ENCODE assay signal across 8 cellular contexts in the genomic region with DNA sequence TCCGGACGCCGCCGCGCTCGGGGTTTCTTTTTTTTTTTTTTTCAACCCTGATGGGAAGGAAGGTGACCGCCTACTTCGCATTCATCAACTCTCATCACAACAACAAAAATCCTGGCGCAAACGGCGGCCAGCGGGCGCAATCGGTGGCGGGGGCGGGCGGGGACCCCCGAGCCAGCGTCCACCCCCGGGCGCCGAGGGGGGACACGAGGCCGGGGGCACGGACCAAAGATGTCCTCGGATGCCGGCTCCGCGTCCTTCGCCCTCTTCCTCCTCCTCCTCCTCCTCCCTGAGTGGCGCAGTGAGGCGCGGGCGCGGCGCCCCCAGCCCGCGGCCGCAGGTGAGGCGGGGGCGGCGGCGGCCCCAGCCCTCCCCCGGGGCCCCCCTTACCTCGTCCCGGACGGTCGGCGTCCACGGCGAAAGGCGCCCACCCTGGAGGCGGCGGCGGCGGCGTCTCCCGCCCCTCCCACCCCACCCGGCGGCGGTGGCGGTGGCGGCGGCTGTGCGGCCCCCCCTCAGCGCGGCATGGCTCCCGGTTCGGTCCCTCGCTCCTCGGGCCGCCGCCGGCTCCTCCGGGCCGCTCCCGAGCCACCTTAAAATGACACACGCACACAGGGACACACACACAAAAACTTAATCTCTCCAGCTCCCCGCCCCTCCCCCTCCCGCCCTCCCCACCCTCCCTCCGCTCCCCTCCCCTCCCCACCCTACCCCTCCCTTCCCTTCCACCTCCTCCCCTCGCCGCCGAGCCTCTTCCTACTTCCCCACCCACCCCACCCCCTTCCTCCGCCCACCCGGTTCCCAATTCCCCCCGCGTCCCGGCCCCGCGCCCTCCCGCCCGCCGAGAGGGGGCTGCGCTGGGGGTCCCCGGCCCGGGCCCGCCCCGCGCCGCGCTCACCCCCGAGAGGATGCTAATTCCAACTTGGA. TPM values are rescaled to one million over a fixed set of nuclear protein-coding genes. Genes with fewer than 3 reads are reported as not detected.
DNase-seq lines count a peak whose midpoint lies in the region; ATAC-seq and TF ChIP-seq lines count a peak whose summit lies in the region.

CTBP2 (minus strand) TSS at position 632 of the 924 bp plus-strand sequence.

- no peaks in the 10 kb centered on the region for H3K4me1 Mint-ChIP-seq in activated T-helper 17 cell treated with anti-CD3 and anti-CD28 coated beads, Interleukin-2, amount 50 U/mL, for 72 hours
- peaks cover 44% of the 10 kb centered on the region for H3K4me1 Mint-ChIP-seq in neural crest cell

- H3K9me3 Mint-ChIP-seq in activated T-helper 17 cell treated with anti-CD3 and anti-CD28 coated beads, Interleukin-2, amount 50 U/mL, for 72 hours, result no peaks in the 10 kb centered on the region
- no peaks in the 10 kb centered on the region for H3K9me3 Mint-ChIP-seq in neural crest cell

- peaks cover 41% of the 10 kb centered on the region for H3K27me3 Mint-ChIP-seq in activated T-helper 17 cell treated with anti-CD3 and anti-CD28 coated beads, Interleukin-2, amount 50 U/mL, for 72 hours
- H3K27me3 Mint-ChIP-seq in neural crest cell (ENCODE audit: low read depth), result peaks cover 2% of the 10 kb centered on the region

- peaks cover 5% of the 10 kb centered on the region for H3K36me3 Mint-ChIP-seq in activated T-helper 17 cell treated with anti-CD3 and anti-CD28 coated beads, Interleukin-2, amount 50 U/mL, for 72 hours (ENCODE audit: low read depth)
- H3K36me3 Mint-ChIP-seq in neural crest cell (ENCODE audit: low read depth), result peaks cover 2% of the 10 kb centered on the region

- peak within 1 kb of the TSS; percentile 68 for H3K4me3 ChIP-seq in LNCaP clone FGC (ENCODE audit: low read depth, low read length)

- DNase-seq in Daoy (ENCODE audit: low read depth) (peak; percentile 56), LNCaP clone FGC (ENCODE audit: low read depth) (no peak), glomerular visceral epithelial cell (ENCODE audit: extremely low spot score) (peak; percentile 65), neural crest cell (ENCODE audit: low read depth, low spot score) (peak; percentile 52), superior temporal gyrus (ENCODE audit: extremely low spot score) (no peak)

- H3K4me3 Mint-ChIP-seq in activated T-helper 17 cell treated with anti-CD3 and anti-CD28 coated beads, Interleukin-2, amount 50 U/mL, for 72 hours, result peak within 1 kb of the TSS; percentile 19
- peak within 1 kb of the TSS; percentile 96 for H3K4me3 Mint-ChIP-seq in neural crest cell

- TF ChIP-seq CTCF in LNCaP clone FGC (IDR thresholded peaks at IDR 0.05; ENCODE audit: control insufficient read depth, extremely low read depth, insufficient read depth) (no peak), neural crest cell (conservative IDR thresholded peaks at IDR 0.05) (no peak)

- no peak within 1 kb of the TSS for H3K27ac Mint-ChIP-seq in activated T-helper 17 cell treated with anti-CD3 and anti-CD28 coated beads, Interleukin-2, amount 50 U/mL, for 72 hours
- H3K27ac Mint-ChIP-seq in neural crest cell (ENCODE audit: unreplicated experiment), result peak within 1 kb of the TSS; percentile 83

- no peak for ATAC-seq in activated T-helper 17 cell treated with anti-CD3 and anti-CD28 coated beads, Interleukin-2, amount 50 U/mL, for 72 hours (replicated peaks)
- ATAC-seq in HG02973 (IDR thresholded peaks at IDR 0.05; ENCODE audit: unreplicated experiment), result no peak
- no peak for ATAC-seq in HG02884 (IDR thresholded peaks at IDR 0.05; ENCODE audit: unreplicated experiment)

RNA-seq across cellular contexts. Expression of gene CTBP2, which starts in this region (rescaled TPM):
- 43.6 and 48.0 TPM in 2 replicates for total RNA-seq in Daoy (2014; rRNA removed; shearing (Covaris generic))
- total RNA-seq in activated T-helper 17 cell treated with anti-CD3 and anti-CD28 coated beads, Interleukin-2, amount 50 U/mL, for 72 hours, result 1 to 10 TPM in 1 of 2 donors, under 1 TPM in 1; 0.74 to 1.1 TPM
- total RNA-seq in neural crest cell, result 127 TPM in 2 replicates

Comparison
In these comparisons a context has a peak if more than half of its experiments do, and no peak if none do; other contexts are left out.
1. RNA of gene CTBP2 (total RNA-seq): 127 TPM in neural crest cell and 43.6 to 48.0 TPM in Daoy; 0.74 to 1.1 TPM in activated T-helper 17 cell treated with anti-CD3 and anti-CD28 coated beads, Interleukin-2, amount 50 U/mL, for 72 hours; every median in the first group is over 10 times any median in the second.
2. DNase-seq: peak in Daoy (single experiment), glomerular visceral epithelial cell (single experiment) and neural crest cell (single experiment); none in LNCaP clone FGC (single experiment) and superior temporal gyrus (single experiment).